In the genomic region with DNA sequence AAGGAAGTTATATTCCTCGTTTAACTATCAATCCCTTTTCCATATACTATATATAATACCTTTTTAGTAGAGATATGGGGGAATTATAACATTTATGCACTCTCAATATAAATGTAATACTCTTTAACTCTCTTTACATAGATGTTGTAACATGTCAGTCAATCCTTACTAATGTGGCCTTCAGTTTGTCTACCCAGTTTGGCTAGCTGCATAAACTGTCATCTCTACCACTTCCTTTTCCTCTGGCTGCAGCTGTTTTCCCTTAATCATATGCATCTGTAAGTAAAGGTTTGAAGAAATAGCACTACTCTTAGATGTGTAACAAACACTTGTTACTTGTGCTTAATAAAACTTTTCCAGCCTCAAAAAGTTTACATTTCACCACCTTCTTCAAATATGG, we compare ENCODE assay signal across 10 cellular contexts. TPM values are rescaled to one million over a fixed set of nuclear protein-coding genes. Genes with fewer than 3 reads are reported as not detected.
DNase-seq lines count a peak whose midpoint lies in the region; ATAC-seq, FAIRE-seq and TF ChIP-seq lines count a peak whose summit lies in the region.
"Had no signal": no experiment of that assay in that cellular context is flagged by ENCODE, and none has a peak within 500 bp of the region (broad histone marks: within the 10 kb centered on the region; RNA-seq: fewer than 3 reads in every experiment).

No MANE protein-coding gene starts in this region.

- H3K27ac ChIP-seq in GM12878 (ENCODE audit: control insufficient read depth, insufficient read depth) = no peak overlapping the region
- H3K27ac ChIP-seq in H9 (ENCODE audit: insufficient read length, low read depth, low read length) = no peak overlapping the region
- H3K27ac ChIP-seq: thoracic aorta had no signal

- TF ChIP-seq CTCF in GM12878 (IDR thresholded peaks at IDR 0.05 in 2 of 3, conservative IDR thresholded peaks at IDR 0.05 in 1 of 3; ENCODE audit: control insufficient read depth in 2 of 3, extremely low read depth in 1 of 3, insufficient read depth in 1 of 3, low read depth in 3 of 3, low read length in 3 of 3) (no peak), H9 (conservative IDR thresholded peaks at IDR 0.05) (no peak)

- H3K4me1 ChIP-seq in GM12878 (ENCODE audit: control insufficient read depth, insufficient read depth, low read length) = peaks cover 48% of the 10 kb centered on the region
- no peaks in the 10 kb centered on the region; the same call in 1 of the 2 replicates for H3K4me1 ChIP-seq in H9 (ENCODE audit: insufficient read depth, low read length)

- no peak overlapping the region for H3K4ac ChIP-seq in H9 (ENCODE audit: low read depth, low read length)

- no peak overlapping the region for H2BK12ac ChIP-seq in H9 (ENCODE audit: insufficient read length, low read depth, low read length)

- SMC1A ChIA-PET in GM12878 (lab: Charles Lee; ENCODE audit: uncharacterized antibody, unreplicated experiment) = interaction anchor here (0.6 to 2.3 kb wide), 7 partner anchors 9 to 91 kb away, joined by 3 to 15 read pairs (median 4); no protein-coding TSS in a partner anchor

- H3K9ac ChIP-seq in GM12878 (ENCODE audit: control insufficient read depth, insufficient read depth, low read length) (no peak overlapping the region), H9 (ENCODE audit: extremely low read depth, insufficient read length, low read length) (no peak overlapping the region)

- ATAC-seq in GM21381 (IDR thresholded peaks at IDR 0.05; ENCODE audit: unreplicated experiment) (peak; percentile 49), HG03565 (IDR thresholded peaks at IDR 0.05; ENCODE audit: unreplicated experiment) (peak; percentile 68), GM12878 (peak; percentile 52)

- no peak overlapping the region for H2BK5ac ChIP-seq in H9 (ENCODE audit: insufficient read length, low read length)

- no peaks in the 10 kb centered on the region for H4K20me1 ChIP-seq in GM12878 (ENCODE audit: control insufficient read depth, insufficient read depth)
- no peaks in the 10 kb centered on the region for H4K20me1 ChIP-seq in H9 (ENCODE audit: control insufficient read depth, insufficient read depth, insufficient read length)

- in situ Hi-C loops in GM12878 (cut with MboI) = no loop called here

- no peak overlapping the region for H3K23ac ChIP-seq in H9 (ENCODE audit: insufficient read length, low read depth, low read length)

- H3K4me1 Mint-ChIP-seq in H9 = peaks cover 51 to 65% of the 10 kb centered on the region in 2 experiments

- TF ChIP-seq EP300 in GM12878 (IDR thresholded peaks at IDR 0.05; ENCODE audit: borderline replicate concordance in 1 of 2, control insufficient read depth in 1 of 2, low read depth in 2 of 2, low read length in 2 of 2) = no peak

- RAD21 ChIA-PET in GM12878 (lab: Charles Lee; ENCODE audit: unreplicated experiment) = interaction anchor here (3.2 kb wide), 1 partner anchor 15 kb away, joined by 22 read pairs; a partner anchor contains a TSS

- H3K36me3 ChIP-seq in GM12878 (ENCODE audit: control insufficient read depth in 2 of 2, insufficient read depth in 2 of 2, low read length in 1 of 2) = no peaks in the 10 kb centered on the region
- H3K36me3 ChIP-seq: thoracic aorta had no signal

- H2AK5ac ChIP-seq in H9 (ENCODE audit: insufficient read length, low read length) = no peak overlapping the region

- no peak for TF ChIP-seq POLR2A in GM12878 (IDR thresholded peaks at IDR 0.05; ENCODE audit: low read depth, low read length)

- no peaks in the 10 kb centered on the region for H3K27me3 ChIP-seq in GM12878 (replicated peaks in 1 of 2; ENCODE audit: control insufficient read depth in 2 of 2, insufficient read depth in 2 of 2, low read length in 1 of 2)
- H3K27me3 ChIP-seq in H9 (ENCODE audit: insufficient read depth, low read length) = no peaks in the 10 kb centered on the region

- no peak overlapping the region for H3T11ph ChIP-seq in H9 (ENCODE audit: low read length)

- H3K27me3 Mint-ChIP-seq in H9 (ENCODE audit: low read depth) = no peaks in the 10 kb centered on the region

- peaks cover 9 to 33% (median 10%) of the 10 kb centered on the region in 3 experiments; a peak in 6 of 7 replicates for H3K36me3 Mint-ChIP-seq in H9 (ENCODE audit: insufficient read depth in 1 of 3, low read depth in 3 of 3)

- CTCF ChIA-PET in GM12878 (lab: Yijun Ruan, JAX) = no interaction called here

- no peak overlapping the region for H3K56ac ChIP-seq in H9 (ENCODE audit: insufficient read length, low read depth, low read length)

- no peak for TF ChIP-seq RAD21 in GM12878 (IDR thresholded peaks at IDR 0.05; ENCODE audit: insufficient read depth, low read depth, low read length)

- no peak overlapping the region for H4K91ac ChIP-seq in H9 (ENCODE audit: insufficient read length, low read depth, low read length)

- H3K9me3 Mint-ChIP-seq in H9 = no peaks in the 10 kb centered on the region

- H3K4me2 ChIP-seq in GM12878 (ENCODE audit: control insufficient read depth, insufficient read depth) (peak overlapping the region; percentile 3; the same call in 1 of the 2 replicates), H9 (ENCODE audit: insufficient read depth, insufficient read length, low read length) (no peak overlapping the region)

- H3K4me3 ChIP-seq in GM08714 (ENCODE audit: low read length) (peak overlapping the region; percentile 53; the same call in 1 of the 2 replicates), GM12878 (no peak overlapping the region)
- H3K4me3 ChIP-seq: thoracic aorta had no signal

- no peak overlapping the region for H3K14ac ChIP-seq in H9 (ENCODE audit: insufficient read depth, low read length)

- no peak overlapping the region for H2BK15ac ChIP-seq in H9 (ENCODE audit: low read depth, low read length)

- no peak overlapping the region for H3K4me3 Mint-ChIP-seq in H9

- FAIRE-seq in GM12878 (lab: Jason Lieb, UNC) = no peak
- FAIRE-seq: G401.6 had no signal

- H3K79me1 ChIP-seq in H9 (ENCODE audit: insufficient read depth, low read depth, low read length, poor library complexity, severe bottlenecking) = no peaks in the 10 kb centered on the region

- no TSS peak for BruUV-seq in GM12878 (replicated peaks; lab: Mats Ljungman, UMichigan)

- intact Hi-C loops in GM12878 (cut with micrococcal nuclease; ENCODE audit: unreplicated experiment) = no loop called here

- no peaks in the 10 kb centered on the region for H3K23me2 ChIP-seq in H9 (ENCODE audit: insufficient read length, low read depth, low read length, poor library complexity, severe bottlenecking)

- no peak overlapping the region for H4K5ac ChIP-seq in H9 (ENCODE audit: insufficient read length, low read depth, low read length)

- H3K79me2 ChIP-seq in GM12878 (ENCODE audit: control insufficient read depth, insufficient read depth, low read length) = peaks cover 79% of the 10 kb centered on the region
- H3K79me2 ChIP-seq in H9 (ENCODE audit: insufficient read depth, low read length) = peaks cover 68% of the 10 kb centered on the region; the same call in 1 of the 2 replicates

- H2AFZ ChIP-seq in GM12878 (ENCODE audit: control insufficient read depth, low read depth, low read length) (no peak overlapping the region), H9 (ENCODE audit: low read length) (no peak overlapping the region)

- POLR2A ChIA-PET in GM12878 (lab: Charles Lee) = interaction anchor here (0.6 to 2.4 kb wide), 3 partner anchors 14 to 138 kb away, joined by 3 to 6 read pairs (median 5); a partner anchor contains a TSS

- DNase-seq in GM12878 (ENCODE audit: low read depth, low spot score) (no peak), cerebellar nuclear complex (lab: John Stamatoyannopoulos, UW) (no peak), midbrain (lab: John Stamatoyannopoulos, UW) (no peak), DMS114 treated with DMSO at 0.1 percent for 48 hours (lab: John Stamatoyannopoulos, UW; ENCODE audit: unreplicated experiment) (no peak), H9 (no peak)

- 0% methylated on average over 1 of the region's 1 CpG for WGBS in GM12878 (ENCODE audit: insufficient coverage, insufficient replicate concordance, low lambda C conversion rate, missing lambda C conversion rate)
- no CpG with 5 or more reads among the region's 1 CpG for WGBS in H9 (ENCODE audit: extremely low coverage, insufficient read length, low lambda C conversion rate)

- H3K18ac ChIP-seq in H9 (ENCODE audit: insufficient read length, low read depth, low read length) = no peak overlapping the region

- no peak overlapping the region for H2BK120ac ChIP-seq in H9 (ENCODE audit: low read depth, low read length, poor library complexity, severe bottlenecking)

- H3K27ac Mint-ChIP-seq in H9 = no peak overlapping the region

- H2BK20ac ChIP-seq in H9 (ENCODE audit: low read depth, low read length, poor library complexity, severe bottlenecking) = no peak overlapping the region

- no peak overlapping the region for H4K8ac ChIP-seq in H9 (replicated peaks; ENCODE audit: insufficient read length, low read depth, low read length)

- H3K9me3 ChIP-seq in GM12878 (replicated peaks; ENCODE audit: control insufficient read depth, insufficient read depth, low read length) (no peaks in the 10 kb centered on the region; the same call in 2 of the 3 replicates), H9 (ENCODE audit: control insufficient read depth, low read depth, low read length) (no peaks in the 10 kb centered on the region)
- H3K9me3 ChIP-seq: thoracic aorta had no signal

RNA-seq across cellular contexts. Expression of a gene that starts 13.4 kb away (rescaled TPM):
- total RNA-seq in GM12878 (2013; cell fraction: nucleolus; rRNA removed) = 12.8 and 13.9 TPM in 2 replicates
- total RNA-seq in GM12878 (2014; rRNA removed) (16.6 and 19.1 TPM in 2 replicates), GM12878 (2014; rRNA removed; fragmentation: Illumina TruSeq; extraction: Trizol) (15.7 and 16.0 TPM in 2 replicates), GM12878 (2021) (16.8 and 17.4 TPM in 2 replicates), H9 (2021) (67.6 and 70.2 TPM in 2 replicates)
- 4.4 TPM for polyA plus RNA-seq in GM12878 (2011; ENCODE audit: low read depth)
- polyA plus RNA-seq in GM12878 (2011; rRNA removed) (16.5 and 18.4 TPM in 2 replicates), GM12878 (2014; fragmentation: Illumina TruSeq; extraction: Trizol) (12.3 and 14.7 TPM in 2 replicates), GM12878 (2014; fragmentation: Nextera tagmentation; extraction: Ambion mirVana) (1 to 10 TPM; 3.5 to 6.9 TPM), GM12878 (2014; rRNA removed) (13.5 and 17.6 TPM in 2 replicates), GM12878 (2016; fragmentation: Nextera tagmentation; extraction: Ambion mirVana) (10 to 100 TPM; 20.0 to 21.4 TPM)
- polyA plus RNA-seq in GM12878 (2011; cell fraction: cytosol; rRNA removed) = 10.3 and 11.2 TPM in 2 replicates
- polyA plus RNA-seq in GM12878 (2011; cell fraction: nucleus; rRNA removed) = 5.7 and 7.6 TPM in 2 replicates
- 6.0 and 9.8 TPM in 2 replicates for polyA plus RNA-seq in GM12878 (2012)
- polyA minus RNA-seq in GM12878 (2011; rRNA and poly(A)+ RNA removed) = 21.9 and 39.4 TPM in 2 replicates
- polyA minus RNA-seq in GM12878 (2011; cell fraction: cytosol; rRNA and poly(A)+ RNA removed) = 9.6 and 10.4 TPM in 2 replicates
- 6.4 and 8.9 TPM in 2 replicates for polyA minus RNA-seq in GM12878 (2011; cell fraction: nucleus; rRNA and poly(A)+ RNA removed)

RNA-seq across cellular contexts. Expression of a gene that starts 13.9 kb away (rescaled TPM):
- 12.3 and 13.7 TPM in 2 replicates for total RNA-seq in GM12878 (2013; cell fraction: nucleolus; rRNA removed)
- total RNA-seq in GM12878 (2014; rRNA removed) = 11.7 and 13.4 TPM in 2 replicates
- 22.0 and 22.5 TPM in 2 replicates for total RNA-seq in GM12878 (2014; rRNA removed; fragmentation: Illumina TruSeq; extraction: Trizol)
- total RNA-seq in GM12878 (2021) = 9.0 and 9.1 TPM in 2 replicates
- 7.8 TPM for polyA plus RNA-seq in GM12878 (2011; ENCODE audit: low read depth)
- 15.2 and 19.4 TPM in 2 replicates for polyA plus RNA-seq in GM12878 (2011; rRNA removed)
- 9.1 and 9.5 TPM in 2 replicates for polyA plus RNA-seq in GM12878 (2011; cell fraction: cytosol; rRNA removed)
- 5.0 and 5.6 TPM in 2 replicates for polyA plus RNA-seq in GM12878 (2011; cell fraction: nucleus; rRNA removed)
- 9.8 and 11.8 TPM in 2 replicates for polyA plus RNA-seq in GM12878 (2012)
- 22.6 and 30.2 TPM in 2 replicates for polyA plus RNA-seq in GM12878 (2014; fragmentation: Illumina TruSeq; extraction: Trizol)
- polyA plus RNA-seq in GM12878 (2014; fragmentation: Nextera tagmentation; extraction: Ambion mirVana) = 10 to 100 TPM; 16.6 to 16.7 TPM
- polyA plus RNA-seq in GM12878 (2014; rRNA removed) = 14.7 and 16.3 TPM in 2 replicates
- 10 to 100 TPM; 16.2 to 16.6 TPM for polyA plus RNA-seq in GM12878 (2016; fragmentation: Nextera tagmentation; extraction: Ambion mirVana)
- 5.6 and 5.9 TPM in 2 replicates for polyA minus RNA-seq in GM12878 (2011; rRNA and poly(A)+ RNA removed)
- polyA minus RNA-seq in GM12878 (2011; cell fraction: cytosol; rRNA and poly(A)+ RNA removed) = 4.4 and 6.0 TPM in 2 replicates
- polyA minus RNA-seq in GM12878 (2011; cell fraction: nucleus; rRNA and poly(A)+ RNA removed) = 6.5 and 12.8 TPM in 2 replicates
- 14.1 and 14.4 TPM in 2 replicates for total RNA-seq in H9 (2021)
